Comparison of ENCODE assay signal across 21 cellular contexts in genomic region chr21:46214478-46215340, GRCh38. TPM values are rescaled to one million over a fixed set of nuclear protein-coding genes. Genes with fewer than 3 reads are reported as not detected.
DNase-seq lines count a peak whose midpoint lies in the region; ATAC-seq and TF ChIP-seq lines count a peak whose summit lies in the region.
"Had no signal": no experiment of that assay in that cellular context is flagged by ENCODE, and none has a peak within 500 bp of the region (broad histone marks: within the 10 kb centered on the region; RNA-seq: fewer than 3 reads in every experiment).

No MANE protein-coding gene starts in this region.

- H3K27me3 ChIP-seq in iPS-15b (ENCODE audit: control insufficient read depth, insufficient read depth, low read length) (no peaks in the 10 kb centered on the region), osteoblast (ENCODE audit: insufficient read depth, low read length) (no peaks in the 10 kb centered on the region), upper lobe of right lung (no peaks in the 10 kb centered on the region)

- no peaks in the 10 kb centered on the region for H3K4me1 Mint-ChIP-seq in stimulated activated naive CD8-positive, alpha-beta T cell treated with anti-CD3 and anti-CD28 coated beads, Interleukin-15, amount 100 ng/mL, for 72 hours
- H3K4me1 Mint-ChIP-seq in osteocyte (ENCODE audit: unreplicated experiment), result peaks cover 6% of the 10 kb centered on the region
- H3K4me1 Mint-ChIP-seq: B cell, IgD-negative memory B cell had no signal

- H3K9me3 ChIP-seq in iPS-15b (ENCODE audit: control insufficient read depth, insufficient read depth, low read length) (no peaks in the 10 kb centered on the region), osteoblast (ENCODE audit: low read depth, low read length) (no peaks in the 10 kb centered on the region), upper lobe of right lung (no peaks in the 10 kb centered on the region)

- H3K4me1 ChIP-seq in iPS-15b (ENCODE audit: control insufficient read depth, insufficient read depth, low read length) (no peaks in the 10 kb centered on the region), osteoblast (ENCODE audit: insufficient read depth, low read length) (no peaks in the 10 kb centered on the region), upper lobe of right lung (no peaks in the 10 kb centered on the region)

- H3K4me3 ChIP-seq in iPS-15b (ENCODE audit: low read depth, low read length), result no peak overlapping the region
- H3K4me3 ChIP-seq in osteoblast (ENCODE audit: insufficient read depth, low read length), result no peak overlapping the region
- no peak overlapping the region for H3K4me3 ChIP-seq in upper lobe of right lung

- no peaks in the 10 kb centered on the region for H3K9me3 Mint-ChIP-seq in stimulated activated naive CD8-positive, alpha-beta T cell treated with anti-CD3 and anti-CD28 coated beads, Interleukin-15, amount 100 ng/mL, for 72 hours
- no peaks in the 10 kb centered on the region for H3K9me3 Mint-ChIP-seq in osteocyte (ENCODE audit: unreplicated experiment)
- H3K9me3 Mint-ChIP-seq: CD4-positive, alpha-beta memory T cell; IgD-negative memory B cell had no signal

- H3K27ac ChIP-seq in osteoblast (ENCODE audit: low read depth, low read length), result no peak overlapping the region
- no peak overlapping the region for H3K27ac ChIP-seq in upper lobe of right lung

- intact Hi-C loops in upper lobe of right lung (cut with DNase I), result no loop called here

- H3K27me3 Mint-ChIP-seq in stimulated activated naive CD8-positive, alpha-beta T cell treated with anti-CD3 and anti-CD28 coated beads, Interleukin-15, amount 100 ng/mL, for 72 hours, result no peaks in the 10 kb centered on the region
- no peaks in the 10 kb centered on the region for H3K27me3 Mint-ChIP-seq in osteocyte (ENCODE audit: unreplicated experiment)
- H3K27me3 Mint-ChIP-seq: B cell; CD4-positive, alpha-beta memory T cell; IgD-negative memory B cell had no signal

- H3K79me2 ChIP-seq in osteoblast (ENCODE audit: insufficient read depth, low read length), result peaks cover 8% of the 10 kb centered on the region

- no peak for TF ChIP-seq CTCF in osteoblast (IDR thresholded peaks at IDR 0.05; ENCODE audit: extremely low read depth, low read depth, low read length)
- no peak for TF ChIP-seq CTCF in upper lobe of right lung (IDR thresholded peaks at IDR 0.05)
- no peak for TF ChIP-seq CTCF in osteocyte (IDR thresholded peaks at IDR 0.05)

- ATAC-seq in stimulated activated naive CD8-positive, alpha-beta T cell treated with anti-CD3 and anti-CD28 coated beads, Interleukin-15, amount 100 ng/mL, for 72 hours, result peak; percentile 5
- ATAC-seq in stimulated activated naive CD8-positive, alpha-beta T cell treated with anti-CD3 and anti-CD28 coated beads, Interleukin-15, Interleukin-2, amounts not matched to agents 100 U/mL and 50 U/mL, for 24 hours, result no peak
- ATAC-seq in upper lobe of right lung, result no peak
- ATAC-seq in HG02840 (IDR thresholded peaks at IDR 0.05; ENCODE audit: low FRiP score, unreplicated experiment), result no peak
- ATAC-seq: PC-3, Right ventricle myocardium inferior had no signal

- peaks cover 16% of the 10 kb centered on the region for H3K36me3 Mint-ChIP-seq in osteocyte (ENCODE audit: unreplicated experiment)
- H3K36me3 Mint-ChIP-seq: IgD-negative memory B cell had no signal

- H4K20me1 ChIP-seq in osteoblast (ENCODE audit: insufficient read depth, low read length), result no peaks in the 10 kb centered on the region

- H3K27ac Mint-ChIP-seq in stimulated activated naive CD8-positive, alpha-beta T cell treated with anti-CD3 and anti-CD28 coated beads, Interleukin-15, amount 100 ng/mL, for 72 hours, result no peak overlapping the region
- H3K27ac Mint-ChIP-seq in osteocyte (ENCODE audit: unreplicated experiment), result no peak overlapping the region
- H3K27ac Mint-ChIP-seq: B cell had no signal

- peak in 1 of 2 donors; percentile 2 for DNase-seq in stimulated activated naive CD8-positive, alpha-beta T cell treated with anti-CD3 and anti-CD28 coated beads, Interleukin-15, amount 100 ng/mL, for 72 hours
- DNase-seq in stimulated activated naive CD8-positive, alpha-beta T cell treated with anti-CD3 and anti-CD28 coated beads, Interleukin-15, Interleukin-2, amounts not matched to agents 100 U/mL and 50 U/mL, for 24 hours, result no peak
- peak; percentile 84 for DNase-seq in osteoblast (ENCODE audit: insufficient read length, low spot score, missing footprints)
- peak; percentile 53 for DNase-seq in upper lobe of right lung
- no peak for DNase-seq in glomerular visceral epithelial cell (ENCODE audit: extremely low spot score)
- no peak for DNase-seq in osteocyte (ENCODE audit: extremely low spot score, unreplicated experiment)
- DNase-seq: CD4-positive, alpha-beta memory T cell; DND-41; GDM1; GOT3; MV-4-11; NCI-H1436; NCI-H2081 treated with DMSO at 0.1 percent for 48 hours; NCI-H2227 treated with DMSO at 0.1 percent for 48 hours; NCI-H524 treated with DMSO at 0.1 percent for 48 hours; PC-3 had no signal

- H3K9ac ChIP-seq in iPS-15b (ENCODE audit: low read depth, low read length), result peak overlapping the region; percentile 24

- no peak overlapping the region for H3K4me2 ChIP-seq in osteoblast (ENCODE audit: insufficient read depth, low read length)

- H2AFZ ChIP-seq in osteoblast (ENCODE audit: low read length), result no peak overlapping the region

- H3K4me3 Mint-ChIP-seq in stimulated activated naive CD8-positive, alpha-beta T cell treated with anti-CD3 and anti-CD28 coated beads, Interleukin-15, amount 100 ng/mL, for 72 hours, result no peak overlapping the region
- H3K4me3 Mint-ChIP-seq in osteocyte (ENCODE audit: unreplicated experiment), result no peak overlapping the region
- H3K4me3 Mint-ChIP-seq: B cell; CD4-positive, alpha-beta memory T cell; IgD-negative memory B cell had no signal

- H3K36me3 ChIP-seq in iPS-15b (ENCODE audit: control insufficient read depth, insufficient read depth, low read length), result peaks cover 40% of the 10 kb centered on the region
- H3K36me3 ChIP-seq in osteoblast (ENCODE audit: insufficient read depth, low read length), result peaks cover 4% of the 10 kb centered on the region
- H3K36me3 ChIP-seq in upper lobe of right lung, result peaks cover 64% of the 10 kb centered on the region

RNA-seq across cellular contexts. Expression of gene LSS, which starts 13.9 kb away (rescaled TPM):
- total RNA-seq in osteoblast (122 and 145 TPM in 2 replicates), upper lobe of right lung (108 TPM), osteocyte (92.0 and 101 TPM in 2 replicates)

RNA-seq across cellular contexts. Expression of gene SPATC1L, which starts 30.4 kb away (rescaled TPM):
- total RNA-seq in osteoblast (3.2 and 6.9 TPM in 2 replicates), upper lobe of right lung (4.7 TPM), osteocyte (17.5 and 18.9 TPM in 2 replicates)

RNA-seq across cellular contexts. Expression of gene FTCD, which starts 59.3 kb away (rescaled TPM):
- total RNA-seq in osteoblast, result 0.29 and 0.36 TPM in 2 replicates
- 0.46 TPM for total RNA-seq in upper lobe of right lung
- 2.3 and 2.5 TPM in 2 replicates for total RNA-seq in osteocyte

Comparison
In these comparisons a context has a peak if more than half of its experiments do, and no peak if none do; other contexts are left out.
1. DNase-seq: peak in osteoblast (single experiment) and upper lobe of right lung (single experiment); none in stimulated activated naive CD8-positive, alpha-beta T cell treated with anti-CD3 and anti-CD28 coated beads, Interleukin-15, Interleukin-2, amounts not matched to agents 100 U/mL and 50 U/mL, for 24 hours (single experiment), glomerular visceral epithelial cell (single experiment) and osteocyte (single experiment).